Comparison of ENCODE assay signal across 11 cellular contexts in the genomic region with DNA sequence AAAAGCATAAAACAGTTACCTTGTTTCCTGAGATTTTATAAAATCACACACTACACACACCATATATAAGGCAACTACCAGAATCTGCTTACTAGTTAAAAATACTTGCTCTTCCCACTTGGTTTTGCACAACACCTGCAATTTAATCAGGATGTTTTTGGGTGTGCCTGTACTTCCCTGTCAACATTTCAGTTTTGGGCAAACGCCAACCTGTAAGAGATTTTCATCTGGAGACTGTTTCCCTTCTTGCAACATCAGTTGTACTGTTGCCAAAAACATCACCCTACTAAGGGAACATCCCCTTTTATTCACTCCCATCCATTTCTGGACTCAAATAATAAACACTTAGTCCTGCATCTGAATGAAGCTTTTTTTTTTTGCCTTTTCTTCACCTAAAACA.
DNase-seq lines count a peak whose midpoint lies in the region; ATAC-seq and TF ChIP-seq lines count a peak whose summit lies in the region.
"Had no signal": no experiment of that assay in that cellular context is flagged by ENCODE, and none has a peak within 500 bp of the region (broad histone marks: within the 10 kb centered on the region; RNA-seq: fewer than 3 reads in every experiment).

No MANE protein-coding gene starts in this region.

- H3K4me3 ChIP-seq in AG10803 (ENCODE audit: low read length): no peak overlapping the region

- no peak overlapping the region for H3K4me3 Mint-ChIP-seq in activated T-cell treated with anti-CD3 and anti-CD28 coated beads, Interleukin-2, amount 50 U/mL, for 4 hours
- H3K4me3 Mint-ChIP-seq: naive B cell had no signal

- no peak for TF ChIP-seq CTCF in AG10803 (conservative IDR thresholded peaks at IDR 0.05; ENCODE audit: low read length)
- TF ChIP-seq CTCF in VCaP (conservative IDR thresholded peaks at IDR 0.05): no peak
- TF ChIP-seq CTCF in GM10266 (IDR thresholded peaks at IDR 0.05; ENCODE audit: control insufficient read depth, insufficient read depth, low read depth, missing control alignments): no peak

- no peaks in the 10 kb centered on the region for H3K27me3 Mint-ChIP-seq in activated T-cell treated with anti-CD3 and anti-CD28 coated beads, Interleukin-2, amount 50 U/mL, for 4 hours (ENCODE audit: low read depth)

- intact Hi-C loops in left colon (cut with DNase I, micrococcal nuclease): no loop called here

- no peaks in the 10 kb centered on the region for H3K36me3 Mint-ChIP-seq in activated T-cell treated with anti-CD3 and anti-CD28 coated beads, Interleukin-2, amount 50 U/mL, for 4 hours (ENCODE audit: insufficient read depth)
- H3K36me3 Mint-ChIP-seq: naive B cell had no signal

- no peaks in the 10 kb centered on the region for H3K9me3 Mint-ChIP-seq in activated T-cell treated with anti-CD3 and anti-CD28 coated beads, Interleukin-2, amount 50 U/mL, for 4 hours

- peaks cover 26% of the 10 kb centered on the region for H3K4me1 Mint-ChIP-seq in activated T-cell treated with anti-CD3 and anti-CD28 coated beads, Interleukin-2, amount 50 U/mL, for 4 hours (ENCODE audit: low read depth)

- peak overlapping the region; percentile 5; the same call in 1 of the 2 replicates for H3K27ac ChIP-seq in VCaP
- H3K27ac ChIP-seq: KMS-11 had no signal

- ATAC-seq in left colon (peak; percentile 57), HG02588 (IDR thresholded peaks at IDR 0.05; ENCODE audit: unreplicated experiment) (no peak), GM19351 (IDR thresholded peaks at IDR 0.05; ENCODE audit: unreplicated experiment) (no peak)
- no peak for ATAC-seq in activated T-cell treated with anti-CD3 and anti-CD28 coated beads, Interleukin-2, amount 50 U/mL, for 4 hours

- DNase-seq in AG10803 (ENCODE audit: low read depth) (peak; percentile 95), HT1080 (ENCODE audit: low read depth) (peak; percentile 78), left colon (peak in 1 of 2 donors; percentile 28), GM10266 (ENCODE audit: extremely low spot score) (no peak)
- DNase-seq in activated T-cell treated with anti-CD3 and anti-CD28 coated beads, Interleukin-2, amount 50 U/mL, for 4 hours: no peak
- DNase-seq: activated gamma-delta T cell treated with Interleukin-2 at 50 U/mL for 16 hours, naive B cell had no signal

Comparison
In these comparisons a context has a peak if more than half of its experiments do, and no peak if none do; other contexts are left out.
1. DNase-seq: peak in AG10803 (single experiment) and HT1080 (single experiment); none in GM10266 (single experiment) and activated T-cell treated with anti-CD3 and anti-CD28 coated beads, Interleukin-2, amount 50 U/mL, for 4 hours (single experiment).